Comparison of ENCODE assay signal across 8 cellular contexts in genomic region chr4:39973052-39973451, GRCh38. TPM values are rescaled to one million over a fixed set of nuclear protein-coding genes. Genes with fewer than 3 reads are reported as not detected.
DNase-seq lines count a peak whose midpoint lies in the region; ATAC-seq and TF ChIP-seq lines count a peak whose summit lies in the region.
"Not testable (repeated sequence)": the region's sequence is repeated elsewhere in the genome, so short reads cannot be mapped to it uniquely, and the experiment has no call there.

No MANE protein-coding gene starts in this region.

- RAD21 ChIA-PET in HCT116 (lab: Charles Lee; ENCODE audit: low non-redundant PET in 1 of 2, low total read pairs in 2 of 2, uncharacterized antibody in 2 of 2, unreplicated experiment in 2 of 2) = not testable (repeated sequence)

- H3K9me2 ChIP-seq in HCT116 (ENCODE audit: insufficient read depth) = not testable (repeated sequence)

- H3K4me1 Mint-ChIP-seq in CD4-positive, alpha-beta T cell (ENCODE audit: low read depth) = peaks cover 52% of the 10 kb centered on the region
- H3K4me1 Mint-ChIP-seq in T-helper 17 cell = peaks cover 36% of the 10 kb centered on the region
- peaks cover 58% of the 10 kb centered on the region for H3K4me1 Mint-ChIP-seq in activated T-cell treated with anti-CD3 and anti-CD28 coated beads, Interleukin-2, amount 50 U/mL, for 24 hours (ENCODE audit: low read depth)
- peaks cover 42% of the 10 kb centered on the region for H3K4me1 Mint-ChIP-seq in activated naive CD8-positive, alpha-beta T cell treated with anti-CD3 and anti-CD28 coated beads, Interleukin-2, amount 10 ng/mL, durations not matched to agents 7 days and 5 days
- H3K4me1 Mint-ChIP-seq in naive thymus-derived CD8-positive, alpha-beta T cell = peaks cover 25 to 59% (median 54%) of the 10 kb centered on the region in 4 donors
- peaks cover 49% of the 10 kb centered on the region for H3K4me1 Mint-ChIP-seq in stimulated activated memory B cell treated with anti-CD40 and anti-IgM and Interleukin-4, amounts not matched to agents 10 μg/mL and 1 μg/mL and 100 μg/mL, for 72 hours

- peaks cover 15 to 30% of the 10 kb centered on the region in 2 experiments for H3K36me3 ChIP-seq in HCT116 (ENCODE audit: control insufficient read depth in 1 of 2, insufficient read depth in 2 of 2, low read length in 2 of 2)
- H3K36me3 ChIP-seq in cardiac muscle cell = not testable (repeated sequence)

- H2AFZ ChIP-seq in HCT116 (ENCODE audit: low read depth, low read length, poor library complexity, severe bottlenecking) = not testable (repeated sequence)

- H3K36me3 Mint-ChIP-seq in CD4-positive, alpha-beta T cell (ENCODE audit: low read depth) = peaks cover 56% of the 10 kb centered on the region
- not testable (repeated sequence) for H3K36me3 Mint-ChIP-seq in T-helper 17 cell (ENCODE audit: low read depth)
- H3K36me3 Mint-ChIP-seq in activated T-cell treated with anti-CD3 and anti-CD28 coated beads, Interleukin-2, amount 50 U/mL, for 24 hours (ENCODE audit: low read depth) = peaks cover 67% of the 10 kb centered on the region
- H3K36me3 Mint-ChIP-seq in activated naive CD8-positive, alpha-beta T cell treated with anti-CD3 and anti-CD28 coated beads, Interleukin-2, amount 10 ng/mL, durations not matched to agents 7 days and 5 days = peaks cover 37% of the 10 kb centered on the region
- H3K36me3 Mint-ChIP-seq in naive thymus-derived CD8-positive, alpha-beta T cell = peaks cover 0 to 50% (median 13%) of the 10 kb centered on the region in 3 donors
- peaks cover 25% of the 10 kb centered on the region for H3K36me3 Mint-ChIP-seq in stimulated activated memory B cell treated with anti-CD40 and anti-IgM and Interleukin-4, amounts not matched to agents 10 μg/mL and 1 μg/mL and 100 μg/mL, for 72 hours

- not testable (repeated sequence) for DNase-seq in CD4-positive, alpha-beta T cell; HCT116 (ENCODE audit: low read depth, low spot score); T-helper 17 cell; activated T-cell treated with anti-CD3 and anti-CD28 coated beads, Interleukin-2, amount 50 U/mL, for 24 hours; activated naive CD8-positive, alpha-beta T cell treated with anti-CD3 and anti-CD28 coated beads, Interleukin-2, amount 10 ng/mL, durations not matched to agents 7 days and 5 days; cardiac muscle cell (ENCODE audit: low read depth in 1 of 2, low spot score in 1 of 2); naive thymus-derived CD8-positive, alpha-beta T cell

- CTCF ChIA-PET in CD4-positive, alpha-beta T cell (lab: Charles Lee); HCT116 (lab: Charles Lee): not testable (repeated sequence)

- H3K9me3 Mint-ChIP-seq in CD4-positive, alpha-beta T cell; activated T-cell treated with anti-CD3 and anti-CD28 coated beads, Interleukin-2, amount 50 U/mL, for 24 hours; activated naive CD8-positive, alpha-beta T cell treated with anti-CD3 and anti-CD28 coated beads, Interleukin-2, amount 10 ng/mL, durations not matched to agents 7 days and 5 days; naive thymus-derived CD8-positive, alpha-beta T cell; stimulated activated memory B cell treated with anti-CD40 and anti-IgM and Interleukin-4, amounts not matched to agents 10 μg/mL and 1 μg/mL and 100 μg/mL, for 72 hours: not testable (repeated sequence)

- H3K79me2 ChIP-seq in HCT116 (ENCODE audit: insufficient read depth, low read length) = peaks cover 92% of the 10 kb centered on the region

- H3K9ac ChIP-seq in HCT116 (ENCODE audit: low read length) = not testable (repeated sequence)

- ATAC-seq in CD4-positive, alpha-beta T cell (ENCODE audit: poor library complexity); HCT116; T-helper 17 cell; activated naive CD8-positive, alpha-beta T cell treated with anti-CD3 and anti-CD28 coated beads, Interleukin-2, amount 10 ng/mL, durations not matched to agents 7 days and 5 days (ENCODE audit: low read depth); naive thymus-derived CD8-positive, alpha-beta T cell; stimulated activated memory B cell treated with anti-CD40 and anti-IgM and Interleukin-4, amounts not matched to agents 10 μg/mL and 1 μg/mL and 100 μg/mL, for 72 hours: not testable (repeated sequence)

- TF ChIP-seq RAD21 in HCT116 (IDR thresholded peaks at IDR 0.05; ENCODE audit: low read depth) = not testable (repeated sequence)

- peaks cover 21% of the 10 kb centered on the region; the same call in 1 of the 2 replicates for H4K20me1 ChIP-seq in HCT116 (ENCODE audit: insufficient read depth)

- H3K9me3 ChIP-seq in CD4-positive, alpha-beta T cell (ENCODE audit: control insufficient read depth, low read length); HCT116 (ENCODE audit: control insufficient read depth in 1 of 2, insufficient read depth in 1 of 2, low read depth in 1 of 2, low read length in 2 of 2); T-helper 17 cell (ENCODE audit: control insufficient read depth, low read length, poor library complexity, severe bottlenecking); cardiac muscle cell (ENCODE audit: low read depth): not testable (repeated sequence)

- not testable (repeated sequence) for H3K27me3 ChIP-seq in CD4-positive, alpha-beta T cell (ENCODE audit: control insufficient read depth, insufficient read depth, low read length); HCT116 (ENCODE audit: insufficient read depth, low read length); cardiac muscle cell

- peak overlapping the region; percentile 70 for H3K4me3 Mint-ChIP-seq in CD4-positive, alpha-beta T cell
- peak overlapping the region; percentile 19 for H3K4me3 Mint-ChIP-seq in T-helper 17 cell
- peak overlapping the region; percentile 32 for H3K4me3 Mint-ChIP-seq in activated T-cell treated with anti-CD3 and anti-CD28 coated beads, Interleukin-2, amount 50 U/mL, for 24 hours
- H3K4me3 Mint-ChIP-seq in activated naive CD8-positive, alpha-beta T cell treated with anti-CD3 and anti-CD28 coated beads, Interleukin-2, amount 10 ng/mL, durations not matched to agents 7 days and 5 days = peak overlapping the region; percentile 58
- peak overlapping the region in 8 of 10 donors; percentile 28 to 78 (median 62) for H3K4me3 Mint-ChIP-seq in naive thymus-derived CD8-positive, alpha-beta T cell
- H3K4me3 Mint-ChIP-seq in stimulated activated memory B cell treated with anti-CD40 and anti-IgM and Interleukin-4, amounts not matched to agents 10 μg/mL and 1 μg/mL and 100 μg/mL, for 72 hours = not testable (repeated sequence)

- not testable (repeated sequence) for H3K4me2 ChIP-seq in HCT116 (ENCODE audit: low read length)

- not testable (repeated sequence) for H3K27me3 Mint-ChIP-seq in CD4-positive, alpha-beta T cell; T-helper 17 cell; activated T-cell treated with anti-CD3 and anti-CD28 coated beads, Interleukin-2, amount 50 U/mL, for 24 hours; activated naive CD8-positive, alpha-beta T cell treated with anti-CD3 and anti-CD28 coated beads, Interleukin-2, amount 10 ng/mL, durations not matched to agents 7 days and 5 days; naive thymus-derived CD8-positive, alpha-beta T cell; stimulated activated memory B cell treated with anti-CD40 and anti-IgM and Interleukin-4, amounts not matched to agents 10 μg/mL and 1 μg/mL and 100 μg/mL, for 72 hours

- H3K4me3 ChIP-seq in HCT116 (replicated peaks in 1 of 2; ENCODE audit: low read depth in 1 of 2, low read length in 2 of 2); cardiac muscle cell: not testable (repeated sequence)

- intact Hi-C loops in CD4-positive, alpha-beta T cell (cut with DNase I, micrococcal nuclease); HCT116 (cut with micrococcal nuclease): not testable (repeated sequence)

- not testable (repeated sequence) for TF ChIP-seq CTCF in CD4-positive, alpha-beta T cell (IDR thresholded peaks at IDR 0.05); HCT116 (IDR thresholded peaks at IDR 0.05 in 2 of 3, conservative IDR thresholded peaks at IDR 0.05 in 1 of 3; ENCODE audit: borderline replicate concordance in 1 of 3, insufficient read depth in 1 of 3, low read depth in 2 of 3, low read length in 2 of 3); cardiac muscle cell (IDR thresholded peaks at IDR 0.05; ENCODE audit: low read depth, low read length)

- not testable (repeated sequence) for TF ChIP-seq POLR2A in HCT116 (IDR thresholded peaks at IDR 0.05; ENCODE audit: borderline replicate concordance, extremely low read depth, insufficient read depth, insufficient read length)

- not testable (repeated sequence) for H3K27ac ChIP-seq in CD4-positive, alpha-beta T cell (ENCODE audit: low read depth, low read length); HCT116 (ENCODE audit: low read depth, low read length)
- H3K27ac ChIP-seq in cardiac muscle cell = peak overlapping the region; percentile 11

- BruUV-seq in HCT116 (replicated peaks; lab: Mats Ljungman, UMichigan) = TSS peak; percentile 2

- peak overlapping the region; percentile 47 for H3K27ac Mint-ChIP-seq in CD4-positive, alpha-beta T cell
- peak overlapping the region; percentile 39 for H3K27ac Mint-ChIP-seq in T-helper 17 cell
- peak overlapping the region; percentile 84 for H3K27ac Mint-ChIP-seq in activated T-cell treated with anti-CD3 and anti-CD28 coated beads, Interleukin-2, amount 50 U/mL, for 24 hours
- peak overlapping the region; percentile 50 for H3K27ac Mint-ChIP-seq in activated naive CD8-positive, alpha-beta T cell treated with anti-CD3 and anti-CD28 coated beads, Interleukin-2, amount 10 ng/mL, durations not matched to agents 7 days and 5 days
- H3K27ac Mint-ChIP-seq in naive thymus-derived CD8-positive, alpha-beta T cell = peak overlapping the region in 8 of 10 donors; percentile 22 to 60 (median 46)
- H3K27ac Mint-ChIP-seq in stimulated activated memory B cell treated with anti-CD40 and anti-IgM and Interleukin-4, amounts not matched to agents 10 μg/mL and 1 μg/mL and 100 μg/mL, for 72 hours = peak overlapping the region; percentile 30

- POLR2A ChIA-PET in CD4-positive, alpha-beta T cell (lab: Charles Lee) = interaction anchor here (1.1 kb wide), 1 partner anchor 126 kb away, joined by 3 read pairs; no protein-coding TSS in a partner anchor
- POLR2A ChIA-PET in HCT116 (lab: Charles Lee) = interaction anchor here (1.0 kb wide), 1 partner anchor 446 kb away, joined by 3 read pairs; the partner anchor contains the start of gene UGDH
- POLR2A ChIA-PET in activated naive CD8-positive, alpha-beta T cell treated with anti-CD3 and anti-CD28 coated beads, Interleukin-2, amount 10 ng/mL, durations not matched to agents 7 days and 5 days (lab: Charles Lee) = interaction anchor here (0.6 kb wide), 1 partner anchor 344 kb away, joined by 5 read pairs; no protein-coding TSS in a partner anchor
- POLR2A ChIA-PET in naive thymus-derived CD8-positive, alpha-beta T cell (lab: Charles Lee) = interaction anchor here (0.7 to 1.1 kb wide), 2 partner anchors 41 to 275 kb away, joined by 3 to 4 read pairs; partner anchors contain the start of gene UBE2K

- peaks cover 6 to 42% of the 10 kb centered on the region in 2 experiments for H3K4me1 ChIP-seq in HCT116 (ENCODE audit: control insufficient read depth in 1 of 2, insufficient read depth in 2 of 2, low read length in 2 of 2)
- H3K4me1 ChIP-seq in cardiac muscle cell (ENCODE audit: low read depth) = not testable (repeated sequence)

RNA-seq across cellular contexts. Expression of gene PDS5A, which starts 4.7 kb away (rescaled TPM):
- 10 to 100 TPM; 80.0 to 80.6 TPM for total RNA-seq in CD4-positive, alpha-beta T cell
- total RNA-seq in HCT116 (2021; ENCODE audit: unreplicated experiment) (98.3 TPM), T-helper 17 cell (100 to 1,000 TPM; 102 to 109 TPM), cardiac muscle cell (27.3 and 37.8 TPM in 2 replicates)
- polyA plus RNA-seq in HCT116 (2012) = 23.9 and 32.0 TPM in 2 replicates
- total RNA-seq in activated naive CD8-positive, alpha-beta T cell treated with anti-CD3 and anti-CD28 coated beads, Interleukin-2, amount 10 ng/mL, durations not matched to agents 7 days and 5 days = 10 to 100 TPM; 96.7 to 99.9 TPM
- polyA plus RNA-seq in cardiac muscle cell = 19.2 and 39.5 TPM in 2 replicates
- total RNA-seq in naive thymus-derived CD8-positive, alpha-beta T cell = 100 to 1,000 TPM in 1 of 2 experiments, 10 to 100 TPM in 1; 99.8 to 101 TPM
- 10 to 100 TPM; 31.1 to 46.7 (median 32.4) TPM for polyA plus RNA-seq in naive thymus-derived CD8-positive, alpha-beta T cell

Comparison
In these comparisons a context has a peak if more than half of its experiments do, and no peak if none do; other contexts are left out.
1. H3K27ac Mint-ChIP-seq: peak in every context shown above with its lines; median percentile 84 in activated T-cell treated with anti-CD3 and anti-CD28 coated beads, Interleukin-2, amount 50 U/mL, for 24 hours; 50 in activated naive CD8-positive, alpha-beta T cell treated with anti-CD3 and anti-CD28 coated beads, Interleukin-2, amount 10 ng/mL, durations not matched to agents 7 days and 5 days; 47 in CD4-positive, alpha-beta T cell; 46 in naive thymus-derived CD8-positive, alpha-beta T cell; 39 in T-helper 17 cell; 30 in stimulated activated memory B cell treated with anti-CD40 and anti-IgM and Interleukin-4, amounts not matched to agents 10 μg/mL and 1 μg/mL and 100 μg/mL, for 72 hours.